1 cellular context compared by ENCODE assay signal in the genomic region with DNA sequence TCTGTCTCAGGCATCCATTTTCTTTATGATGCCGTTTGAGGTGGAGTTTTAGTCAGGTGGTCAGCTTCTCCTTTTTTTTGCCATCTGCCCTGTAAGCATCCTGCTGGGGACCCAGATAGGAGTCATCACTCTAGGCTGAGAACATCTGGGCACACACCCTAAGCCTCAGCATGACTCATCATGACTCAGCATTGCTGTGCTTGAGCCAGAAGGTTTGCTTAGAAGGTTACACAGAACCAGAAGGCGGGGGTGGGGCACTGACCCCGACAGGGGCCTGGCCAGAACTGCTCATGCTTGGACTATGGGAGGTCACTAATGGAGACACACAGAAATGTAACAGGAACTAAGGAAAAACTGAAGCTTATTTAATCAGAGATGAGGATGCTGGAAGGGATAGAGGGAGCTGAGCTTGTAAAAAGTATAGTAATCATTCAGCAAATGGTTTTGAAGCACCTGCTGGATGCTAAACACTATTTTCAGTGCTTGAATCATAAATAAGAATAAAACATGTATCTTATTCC.
TF ChIP-seq lines count a peak whose summit lies in the region.

No MANE protein-coding gene starts in this region.

TF ChIP-seq in K562, 482 proteins besides CTCF, POLR2A, EP300 and RAD21 (continued from another document and continues in another):
- TF ChIP-seq CLOCK (CRISPR knock-in tag; IDR thresholded peaks at IDR 0.05; ENCODE audit: borderline replicate concordance) (peak; percentile 57; the same call in 1 of the 2 replicates), TRIM28 (IDR thresholded peaks at IDR 0.05) (peak; percentile 63; the same call in 1 of the 2 replicates), FOXK2 (conservative IDR thresholded peaks at IDR 0.05 in 1 of 2, IDR thresholded peaks at IDR 0.05 in 1 of 2; ENCODE audit: low read depth in 2 of 2) (peak; percentile 52 to 63; a peak in 3 of 4 replicates), MCM3 (IDR thresholded peaks at IDR 0.05) (no peak), TEAD4 (IDR thresholded peaks at IDR 0.05; ENCODE audit: low read length) (peak; percentile 99), TEAD4 (CRISPR knock-in tag; IDR thresholded peaks at IDR 0.05; ENCODE audit: borderline replicate concordance) (no peak), SMARCA4 (IDR thresholded peaks at IDR 0.05) (peak; percentile 99), PURB (CRISPR knock-in tag; IDR thresholded peaks at IDR 0.05; ENCODE audit: low read depth) (no peak), HDAC2 (IDR thresholded peaks at IDR 0.05) (peak; percentile 97), DIDO1 (tag; IDR thresholded peaks at IDR 0.05; ENCODE audit: low read depth) (no peak), ZNF24 (IDR thresholded peaks at IDR 0.05) (peak; percentile 49; the same call in 1 of the 2 replicates), ID3 (CRISPR knock-in tag; IDR thresholded peaks at IDR 0.05) (no peak), ID3 (tag; IDR thresholded peaks at IDR 0.05) (peak; percentile 64; the same call in 1 of the 2 replicates), PML (IDR thresholded peaks at IDR 0.05; ENCODE audit: low read length) (peak; percentile 98), YBX1 (IDR thresholded peaks at IDR 0.05) (no peak), BACH1 (tag; IDR thresholded peaks at IDR 0.05) (peak; percentile 100), KLF16 (IDR thresholded peaks at IDR 0.05) (peak; percentile 98), MTF1 (CRISPR knock-in tag; IDR thresholded peaks at IDR 0.05; ENCODE audit: borderline replicate concordance) (no peak), SRSF1 (IDR thresholded peaks at IDR 0.05; ENCODE audit: low read depth, low read length) (no peak), MYC (IDR thresholded peaks at IDR 0.05; ENCODE audit: low read depth, low read length) (peak; percentile 82), MYC (CRISPR knock-in tag; IDR thresholded peaks at IDR 0.05; ENCODE audit: borderline replicate concordance, low read depth) (no peak), TOE1 (IDR thresholded peaks at IDR 0.05; ENCODE audit: borderline replicate concordance) (peak; percentile 83), TOE1 (CRISPR knock-in tag; IDR thresholded peaks at IDR 0.05; ENCODE audit: borderline replicate concordance, low read depth) (no peak), ZKSCAN1 (IDR thresholded peaks at IDR 0.05; ENCODE audit: low read depth, low read length) (peak; percentile 80), HDAC8 (tag; IDR thresholded peaks at IDR 0.05) (no peak), SAFB (IDR thresholded peaks at IDR 0.05; ENCODE audit: borderline replicate concordance, low read depth, low read length) (no peak), U2AF2 (optimal IDR thresholded peaks at IDR 0.05; ENCODE audit: low read depth, low read length) (no peak), MITF (IDR thresholded peaks at IDR 0.05) (peak; percentile 93), TEAD1 (CRISPR knock-in tag; IDR thresholded peaks at IDR 0.05) (peak in 1 of 2 experiments; percentile 88; a peak in 2 of 4 replicates), RBFOX2 (IDR thresholded peaks at IDR 0.05; ENCODE audit: low read depth, low read length) (no peak), ZNF766 (CRISPR knock-in tag; conservative IDR thresholded peaks at IDR 0.05) (peak; percentile 95), NCOA6 (IDR thresholded peaks at IDR 0.05) (no peak), ZNF586 (CRISPR knock-in tag; conservative IDR thresholded peaks at IDR 0.05) (0 out of 2 replicates have a peak, but pooled peaks have one; percentile 15), MAX (CRISPR knock-in tag; IDR thresholded peaks at IDR 0.05) (peak; percentile 70), SIN3A (IDR thresholded peaks at IDR 0.05; ENCODE audit: borderline replicate concordance in 2 of 2, control insufficient read depth in 1 of 2, low read depth in 2 of 2, low read length in 2 of 2) (peak in 1 of 2 experiments; percentile 27; a peak in 1 of 4 replicates), AFF4 (CRISPR knock-in tag; IDR thresholded peaks at IDR 0.05) (peak; percentile 32; the same call in 1 of the 2 replicates)
- TF ChIP-seq, protein P1, sequence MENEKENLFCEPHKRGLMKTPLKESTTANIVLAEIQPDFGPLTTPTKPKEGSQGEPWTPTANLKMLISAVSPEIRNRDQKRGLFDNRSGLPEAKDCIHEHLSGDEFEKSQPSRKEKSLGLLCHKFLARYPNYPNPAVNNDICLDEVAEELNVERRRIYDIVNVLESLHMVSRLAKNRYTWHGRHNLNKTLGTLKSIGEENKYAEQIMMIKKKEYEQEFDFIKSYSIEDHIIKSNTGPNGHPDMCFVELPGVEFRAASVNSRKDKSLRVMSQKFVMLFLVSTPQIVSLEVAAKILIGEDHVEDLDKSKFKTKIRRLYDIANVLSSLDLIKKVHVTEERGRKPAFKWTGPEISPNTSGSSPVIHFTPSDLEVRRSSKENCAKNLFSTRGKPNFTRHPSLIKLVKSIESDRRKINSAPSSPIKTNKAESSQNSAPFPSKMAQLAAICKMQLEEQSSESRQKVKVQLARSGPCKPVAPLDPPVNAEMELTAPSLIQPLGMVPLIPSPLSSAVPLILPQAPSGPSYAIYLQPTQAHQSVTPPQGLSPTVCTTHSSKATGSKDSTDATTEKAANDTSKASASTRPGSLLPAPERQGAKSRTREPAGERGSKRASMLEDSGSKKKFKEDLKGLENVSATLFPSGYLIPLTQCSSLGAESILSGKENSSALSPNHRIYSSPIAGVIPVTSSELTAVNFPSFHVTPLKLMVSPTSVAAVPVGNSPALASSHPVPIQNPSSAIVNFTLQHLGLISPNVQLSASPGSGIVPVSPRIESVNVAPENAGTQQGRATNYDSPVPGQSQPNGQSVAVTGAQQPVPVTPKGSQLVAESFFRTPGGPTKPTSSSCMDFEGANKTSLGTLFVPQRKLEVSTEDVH (IDR thresholded peaks at IDR 0.05; ENCODE audit: low read depth, partially characterized antibody) = peak; percentile 35
- TF ChIP-seq, protein P2, sequence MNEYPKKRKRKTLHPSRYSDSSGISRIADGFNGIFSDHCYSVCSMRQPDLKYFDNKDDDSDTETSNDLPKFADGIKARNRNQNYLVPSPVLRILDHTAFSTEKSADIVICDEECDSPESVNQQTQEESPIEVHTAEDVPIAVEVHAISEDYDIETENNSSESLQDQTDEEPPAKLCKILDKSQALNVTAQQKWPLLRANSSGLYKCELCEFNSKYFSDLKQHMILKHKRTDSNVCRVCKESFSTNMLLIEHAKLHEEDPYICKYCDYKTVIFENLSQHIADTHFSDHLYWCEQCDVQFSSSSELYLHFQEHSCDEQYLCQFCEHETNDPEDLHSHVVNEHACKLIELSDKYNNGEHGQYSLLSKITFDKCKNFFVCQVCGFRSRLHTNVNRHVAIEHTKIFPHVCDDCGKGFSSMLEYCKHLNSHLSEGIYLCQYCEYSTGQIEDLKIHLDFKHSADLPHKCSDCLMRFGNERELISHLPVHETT (CRISPR knock-in tag; conservative IDR thresholded peaks at IDR 0.05 in 1 of 2, IDR thresholded peaks at IDR 0.05 in 1 of 2) = peak in 1 of 2 experiments; percentile 97; a peak in 2 of 4 replicates
- TF ChIP-seq, protein P3, sequence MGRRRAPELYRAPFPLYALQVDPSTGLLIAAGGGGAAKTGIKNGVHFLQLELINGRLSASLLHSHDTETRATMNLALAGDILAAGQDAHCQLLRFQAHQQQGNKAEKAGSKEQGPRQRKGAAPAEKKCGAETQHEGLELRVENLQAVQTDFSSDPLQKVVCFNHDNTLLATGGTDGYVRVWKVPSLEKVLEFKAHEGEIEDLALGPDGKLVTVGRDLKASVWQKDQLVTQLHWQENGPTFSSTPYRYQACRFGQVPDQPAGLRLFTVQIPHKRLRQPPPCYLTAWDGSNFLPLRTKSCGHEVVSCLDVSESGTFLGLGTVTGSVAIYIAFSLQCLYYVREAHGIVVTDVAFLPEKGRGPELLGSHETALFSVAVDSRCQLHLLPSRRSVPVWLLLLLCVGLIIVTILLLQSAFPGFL (CRISPR knock-in tag; IDR thresholded peaks at IDR 0.05) = no peak
- TF ChIP-seq, protein P4, sequence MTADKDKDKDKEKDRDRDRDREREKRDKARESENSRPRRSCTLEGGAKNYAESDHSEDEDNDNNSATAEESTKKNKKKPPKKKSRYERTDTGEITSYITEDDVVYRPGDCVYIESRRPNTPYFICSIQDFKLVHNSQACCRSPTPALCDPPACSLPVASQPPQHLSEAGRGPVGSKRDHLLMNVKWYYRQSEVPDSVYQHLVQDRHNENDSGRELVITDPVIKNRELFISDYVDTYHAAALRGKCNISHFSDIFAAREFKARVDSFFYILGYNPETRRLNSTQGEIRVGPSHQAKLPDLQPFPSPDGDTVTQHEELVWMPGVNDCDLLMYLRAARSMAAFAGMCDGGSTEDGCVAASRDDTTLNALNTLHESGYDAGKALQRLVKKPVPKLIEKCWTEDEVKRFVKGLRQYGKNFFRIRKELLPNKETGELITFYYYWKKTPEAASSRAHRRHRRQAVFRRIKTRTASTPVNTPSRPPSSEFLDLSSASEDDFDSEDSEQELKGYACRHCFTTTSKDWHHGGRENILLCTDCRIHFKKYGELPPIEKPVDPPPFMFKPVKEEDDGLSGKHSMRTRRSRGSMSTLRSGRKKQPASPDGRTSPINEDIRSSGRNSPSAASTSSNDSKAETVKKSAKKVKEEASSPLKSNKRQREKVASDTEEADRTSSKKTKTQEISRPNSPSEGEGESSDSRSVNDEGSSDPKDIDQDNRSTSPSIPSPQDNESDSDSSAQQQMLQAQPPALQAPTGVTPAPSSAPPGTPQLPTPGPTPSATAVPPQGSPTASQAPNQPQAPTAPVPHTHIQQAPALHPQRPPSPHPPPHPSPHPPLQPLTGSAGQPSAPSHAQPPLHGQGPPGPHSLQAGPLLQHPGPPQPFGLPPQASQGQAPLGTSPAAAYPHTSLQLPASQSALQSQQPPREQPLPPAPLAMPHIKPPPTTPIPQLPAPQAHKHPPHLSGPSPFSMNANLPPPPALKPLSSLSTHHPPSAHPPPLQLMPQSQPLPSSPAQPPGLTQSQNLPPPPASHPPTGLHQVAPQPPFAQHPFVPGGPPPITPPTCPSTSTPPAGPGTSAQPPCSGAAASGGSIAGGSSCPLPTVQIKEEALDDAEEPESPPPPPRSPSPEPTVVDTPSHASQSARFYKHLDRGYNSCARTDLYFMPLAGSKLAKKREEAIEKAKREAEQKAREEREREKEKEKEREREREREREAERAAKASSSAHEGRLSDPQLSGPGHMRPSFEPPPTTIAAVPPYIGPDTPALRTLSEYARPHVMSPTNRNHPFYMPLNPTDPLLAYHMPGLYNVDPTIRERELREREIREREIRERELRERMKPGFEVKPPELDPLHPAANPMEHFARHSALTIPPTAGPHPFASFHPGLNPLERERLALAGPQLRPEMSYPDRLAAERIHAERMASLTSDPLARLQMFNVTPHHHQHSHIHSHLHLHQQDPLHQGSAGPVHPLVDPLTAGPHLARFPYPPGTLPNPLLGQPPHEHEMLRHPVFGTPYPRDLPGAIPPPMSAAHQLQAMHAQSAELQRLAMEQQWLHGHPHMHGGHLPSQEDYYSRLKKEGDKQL (CRISPR knock-in tag; IDR thresholded peaks at IDR 0.05; ENCODE audit: borderline replicate concordance) = 0 out of 2 replicates have a peak, but pooled peaks have one; percentile 3
